ENCODE assay signal across 16 cellular contexts in genomic region chr2:68200157-68200787, GRCh38. TPM values are rescaled to one million over a fixed set of nuclear protein-coding genes. Genes with fewer than 3 reads are reported as not detected.
A peak's percentile ranks its signal among the peaks of the same experiment; 100 is the strongest.
DNase-seq lines count a peak whose midpoint lies in the region; ATAC-seq and TF ChIP-seq lines count a peak whose summit lies in the region.
"Had no signal": no experiment of that assay in that cellular context is flagged by ENCODE, and none has a peak within 500 bp of the region (broad histone marks: within the 10 kb centered on the region; RNA-seq: fewer than 3 reads in every experiment).

No MANE protein-coding gene starts in this region.

- H3K9me3 Mint-ChIP-seq in CD8-positive, alpha-beta memory T cell = no peaks in the 10 kb centered on the region
- H3K9me3 Mint-ChIP-seq in activated T-helper 1 cell treated with anti-CD3 and anti-CD28 coated beads, Interleukin-12 subunit alpha, Interleukin-12 subunit beta, Interleukin-2, Interleukin-4 antibody, amounts not matched to agents 30 ng/mL and 10 ng/mL and 1 ng/mL, durations not matched to agents 14 hours and 24 hours and 36 hours = no peaks in the 10 kb centered on the region
- H3K9me3 Mint-ChIP-seq in naive thymus-derived CD4-positive, alpha-beta T cell = no peaks in the 10 kb centered on the region

- ATAC-seq in HG02885 (IDR thresholded peaks at IDR 0.05; ENCODE audit: poor library complexity, unreplicated experiment) = peak; percentile 37
- peak; percentile 45 for ATAC-seq in naive thymus-derived CD4-positive, alpha-beta T cell
- no peak for ATAC-seq in GM21515 (IDR thresholded peaks at IDR 0.05; ENCODE audit: unreplicated experiment)

- intact Hi-C loops in activated T-helper 1 cell treated with anti-CD3 and anti-CD28 coated beads, Interleukin-12 subunit alpha, Interleukin-12 subunit beta, Interleukin-2, Interleukin-4 antibody, amounts not matched to agents 30 ng/mL and 10 ng/mL and 1 ng/mL, durations not matched to agents 14 hours and 24 hours and 36 hours (cut with micrococcal nuclease) = loop anchor here (5.0 to 10.0 kb wide), 3 partner anchors 43 to 322 kb away; partner anchors contain the start of genes PLEK and PNO1
- intact Hi-C loops in naive thymus-derived CD4-positive, alpha-beta T cell (cut with micrococcal nuclease) = no loop called here

- H3K36me3 Mint-ChIP-seq in CD8-positive, alpha-beta memory T cell = peaks cover 0 to 10% (median 5%) of the 10 kb centered on the region in 3 donors
- peaks cover 3% of the 10 kb centered on the region for H3K36me3 Mint-ChIP-seq in activated T-helper 1 cell treated with anti-CD3 and anti-CD28 coated beads, Interleukin-12 subunit alpha, Interleukin-12 subunit beta, Interleukin-2, Interleukin-4 antibody, amounts not matched to agents 30 ng/mL and 10 ng/mL and 1 ng/mL, durations not matched to agents 14 hours and 24 hours and 36 hours (ENCODE audit: low read depth)
- peaks cover 0 to 13% (median 0%) of the 10 kb centered on the region in 5 donors for H3K36me3 Mint-ChIP-seq in naive thymus-derived CD4-positive, alpha-beta T cell

- peak overlapping the region in 1 of 7 donors; percentile 24 for H3K4me3 Mint-ChIP-seq in CD8-positive, alpha-beta memory T cell
- H3K4me3 Mint-ChIP-seq in activated T-helper 1 cell treated with anti-CD3 and anti-CD28 coated beads, Interleukin-12 subunit alpha, Interleukin-12 subunit beta, Interleukin-2, Interleukin-4 antibody, amounts not matched to agents 30 ng/mL and 10 ng/mL and 1 ng/mL, durations not matched to agents 14 hours and 24 hours and 36 hours = no peak overlapping the region
- no peak overlapping the region for H3K4me3 Mint-ChIP-seq in naive thymus-derived CD4-positive, alpha-beta T cell

- H3K27me3 ChIP-seq in CD8-positive, alpha-beta memory T cell (ENCODE audit: insufficient read depth, low read length, poor library complexity, severe bottlenecking) = no peaks in the 10 kb centered on the region
- H3K27me3 ChIP-seq in naive thymus-derived CD4-positive, alpha-beta T cell (ENCODE audit: control insufficient read depth in 2 of 2, insufficient read depth in 2 of 2, low read length in 2 of 2) = no peaks in the 10 kb centered on the region
- H3K27me3 ChIP-seq in tibial nerve = no peaks in the 10 kb centered on the region
- H3K27me3 ChIP-seq: sigmoid colon, SJCRH30, tibial artery had no signal

- H3K27ac ChIP-seq in CD8-positive, alpha-beta memory T cell (ENCODE audit: low read depth, low read length) = no peak overlapping the region
- H3K27ac ChIP-seq in naive thymus-derived CD4-positive, alpha-beta T cell (ENCODE audit: low read depth, low read length) = no peak overlapping the region
- H3K27ac ChIP-seq in tibial nerve = no peak overlapping the region
- H3K27ac ChIP-seq: coronary artery, sigmoid colon, SJCRH30, tibial artery had no signal

- POLR2A ChIA-PET in CD8-positive, alpha-beta memory T cell (lab: Charles Lee) = no interaction called here
- POLR2A ChIA-PET in naive thymus-derived CD4-positive, alpha-beta T cell (lab: Charles Lee) = no interaction called here

- no peaks in the 10 kb centered on the region for H3K9me3 ChIP-seq in CD8-positive, alpha-beta memory T cell (ENCODE audit: low read length)
- H3K9me3 ChIP-seq in naive thymus-derived CD4-positive, alpha-beta T cell (ENCODE audit: control insufficient read depth in 2 of 3, low read length in 3 of 3) = no peaks in the 10 kb centered on the region
- no peaks in the 10 kb centered on the region for H3K9me3 ChIP-seq in tibial nerve
- H3K9me3 ChIP-seq: sigmoid colon, SJCRH30, tibial artery had no signal

- H3K4me1 ChIP-seq in CD8-positive, alpha-beta memory T cell (ENCODE audit: insufficient read depth, low read length) = peaks cover 44% of the 10 kb centered on the region
- H3K4me1 ChIP-seq in naive thymus-derived CD4-positive, alpha-beta T cell (ENCODE audit: control insufficient read depth in 2 of 2, insufficient read depth in 2 of 2, low read length in 2 of 2) = peaks cover 10 to 15% of the 10 kb centered on the region in 2 donors
- peaks cover 0 to 65% (median 3%) of the 10 kb centered on the region in 4 donors for H3K4me1 ChIP-seq in tibial nerve
- H3K4me1 ChIP-seq: SJCRH30 had no signal

- TF ChIP-seq CTCF in tibial nerve (IDR thresholded peaks at IDR 0.05) = no peak

- H3K27me3 Mint-ChIP-seq in CD8-positive, alpha-beta memory T cell = no peaks in the 10 kb centered on the region
- no peaks in the 10 kb centered on the region for H3K27me3 Mint-ChIP-seq in activated T-helper 1 cell treated with anti-CD3 and anti-CD28 coated beads, Interleukin-12 subunit alpha, Interleukin-12 subunit beta, Interleukin-2, Interleukin-4 antibody, amounts not matched to agents 30 ng/mL and 10 ng/mL and 1 ng/mL, durations not matched to agents 14 hours and 24 hours and 36 hours (ENCODE audit: insufficient read depth)
- no peaks in the 10 kb centered on the region for H3K27me3 Mint-ChIP-seq in naive thymus-derived CD4-positive, alpha-beta T cell

- H3K27ac Mint-ChIP-seq in CD8-positive, alpha-beta memory T cell = peak overlapping the region in 5 of 8 donors; percentile 22 to 75 (median 53)
- H3K27ac Mint-ChIP-seq in activated T-helper 1 cell treated with anti-CD3 and anti-CD28 coated beads, Interleukin-12 subunit alpha, Interleukin-12 subunit beta, Interleukin-2, Interleukin-4 antibody, amounts not matched to agents 30 ng/mL and 10 ng/mL and 1 ng/mL, durations not matched to agents 14 hours and 24 hours and 36 hours = peak overlapping the region; percentile 4
- H3K27ac Mint-ChIP-seq in naive thymus-derived CD4-positive, alpha-beta T cell = peak overlapping the region in 6 of 9 donors; percentile 6 to 90 (median 52)

- DNase-seq in CD8-positive, alpha-beta memory T cell = no peak
- no peak for DNase-seq in activated T-helper 1 cell treated with anti-CD3 and anti-CD28 coated beads, Interleukin-12 subunit alpha, Interleukin-12 subunit beta, Interleukin-2, Interleukin-4 antibody, amounts not matched to agents 30 ng/mL and 10 ng/mL and 1 ng/mL, durations not matched to agents 14 hours and 24 hours and 36 hours (ENCODE audit: low spot score)
- no peak for DNase-seq in naive thymus-derived CD4-positive, alpha-beta T cell
- no peak for DNase-seq in SW480 (ENCODE audit: low spot score)
- no peak for DNase-seq in tibial nerve (ENCODE audit: low spot score in 2 of 2)
- DNase-seq in LoVo (ENCODE audit: low spot score) = no peak
- DNase-seq: activated CD4-positive, alpha-beta T cell treated with anti-CD3 and anti-CD28 coated beads, Interleukin-2, amount 50 U/mL, for 48 hours; activated gamma-delta T cell treated with Interleukin-2 at 50 U/mL for 16 hours; DMS79 treated with DMSO at 0.1 percent for 48 hours; NCI-H1417; sigmoid colon; SJCRH30; tibial artery had no signal

- H3K4me3 ChIP-seq in CD8-positive, alpha-beta memory T cell (ENCODE audit: low read length) = no peak overlapping the region
- H3K4me3 ChIP-seq in naive thymus-derived CD4-positive, alpha-beta T cell (ENCODE audit: low read length) = no peak overlapping the region
- H3K4me3 ChIP-seq in tibial nerve = no peak overlapping the region
- H3K4me3 ChIP-seq: coronary artery, sigmoid colon, SJCRH30, tibial artery had no signal

- 63 to 69% methylated on average over 4 of the region's 4 CpGs for WGBS in tibial nerve, 2 donors

- H3K36me3 ChIP-seq in CD8-positive, alpha-beta memory T cell (ENCODE audit: insufficient read depth, low read length) = no peaks in the 10 kb centered on the region
- no peaks in the 10 kb centered on the region for H3K36me3 ChIP-seq in naive thymus-derived CD4-positive, alpha-beta T cell (ENCODE audit: control insufficient read depth in 2 of 3, insufficient read depth in 3 of 3, low read length in 3 of 3)
- H3K36me3 ChIP-seq in tibial nerve = no peaks in the 10 kb centered on the region
- H3K36me3 ChIP-seq: sigmoid colon, tibial artery had no signal

- no peak for TF ChIP-seq POLR2A in tibial nerve (IDR thresholded peaks at IDR 0.05)

- CTCF ChIA-PET in CD8-positive, alpha-beta memory T cell (lab: Charles Lee) = interaction anchor here (0.9 kb wide), 1 partner anchor 25 kb away, joined by 4 read pairs; no protein-coding TSS in a partner anchor
- CTCF ChIA-PET in naive thymus-derived CD4-positive, alpha-beta T cell (lab: Charles Lee) = interaction anchor here (0.6 to 1.0 kb wide), 2 partner anchors 15 to 161 kb away, joined by 3 read pairs; no protein-coding TSS in a partner anchor

- no peak for TF ChIP-seq EP300 in tibial nerve (IDR thresholded peaks at IDR 0.05)

- H3K4me1 Mint-ChIP-seq in CD8-positive, alpha-beta memory T cell = peaks cover 57 to 77% (median 74%) of the 10 kb centered on the region in 3 donors
- peaks cover 50% of the 10 kb centered on the region for H3K4me1 Mint-ChIP-seq in activated T-helper 1 cell treated with anti-CD3 and anti-CD28 coated beads, Interleukin-12 subunit alpha, Interleukin-12 subunit beta, Interleukin-2, Interleukin-4 antibody, amounts not matched to agents 30 ng/mL and 10 ng/mL and 1 ng/mL, durations not matched to agents 14 hours and 24 hours and 36 hours (ENCODE audit: low read depth)
- peaks cover 39 to 90% (median 74%) of the 10 kb centered on the region in 7 donors for H3K4me1 Mint-ChIP-seq in naive thymus-derived CD4-positive, alpha-beta T cell

RNA-seq across cellular contexts. Expression of gene PNO1, which starts 42.6 kb away (rescaled TPM):
- 10 to 100 TPM; 38.1 to 42.0 TPM for total RNA-seq in CD8-positive, alpha-beta memory T cell
- polyA plus RNA-seq in CD8-positive, alpha-beta memory T cell = 18.1 TPM
- 31.3 and 33.4 TPM in 2 replicates for total RNA-seq in activated T-helper 1 cell treated with anti-CD3 and anti-CD28 coated beads, Interleukin-12 subunit alpha, Interleukin-12 subunit beta, Interleukin-2, Interleukin-4 antibody, amounts not matched to agents 30 ng/mL and 10 ng/mL and 1 ng/mL, durations not matched to agents 14 hours and 24 hours and 36 hours
- total RNA-seq in naive thymus-derived CD4-positive, alpha-beta T cell = 10 to 100 TPM; 11.0 to 31.0 (median 12.8) TPM
- 10 to 100 TPM; 19.2 to 22.5 TPM for polyA plus RNA-seq in naive thymus-derived CD4-positive, alpha-beta T cell
- 10 to 100 TPM; 12.7 to 28.5 (median 15.4) TPM for total RNA-seq in tibial nerve

RNA-seq across cellular contexts. Expression of gene PPP3R1, which starts 52.1 kb away (rescaled TPM):
- 10 to 100 TPM; 85.0 to 86.1 TPM for total RNA-seq in CD8-positive, alpha-beta memory T cell
- 4.2 TPM for polyA plus RNA-seq in CD8-positive, alpha-beta memory T cell
- 84.2 and 85.9 TPM in 2 replicates for total RNA-seq in activated T-helper 1 cell treated with anti-CD3 and anti-CD28 coated beads, Interleukin-12 subunit alpha, Interleukin-12 subunit beta, Interleukin-2, Interleukin-4 antibody, amounts not matched to agents 30 ng/mL and 10 ng/mL and 1 ng/mL, durations not matched to agents 14 hours and 24 hours and 36 hours
- total RNA-seq in naive thymus-derived CD4-positive, alpha-beta T cell = 10 to 100 TPM; 54.1 to 78.2 (median 70.0) TPM
- polyA plus RNA-seq in naive thymus-derived CD4-positive, alpha-beta T cell = 1 to 10 TPM; 2.6 to 7.2 TPM
- 10 to 100 TPM; 31.5 to 41.7 (median 36.3) TPM for total RNA-seq in tibial nerve
